In genomic region chr7:47204709-47205108, GRCh38 we compare ENCODE assay signal across 1 cellular context.
TF ChIP-seq lines count a peak whose summit lies in the region.

No MANE protein-coding gene starts in this region.

TF ChIP-seq in K562, 482 proteins besides CTCF, POLR2A, EP300 and RAD21 (continued from another document):
- TF ChIP-seq CREB3 (tag; conservative IDR thresholded peaks at IDR 0.05; ENCODE audit: low read depth) (peak; percentile 31; the same call in 1 of the 2 replicates), NFE2 (IDR thresholded peaks at IDR 0.05; ENCODE audit: low read depth) (peak; percentile 33; the same call in 1 of the 2 replicates), SRF (CRISPR knock-in tag; IDR thresholded peaks at IDR 0.05) (no peak), LCOR (CRISPR knock-in tag; IDR thresholded peaks at IDR 0.05) (no peak), XRCC4 (IDR thresholded peaks at IDR 0.05; ENCODE audit: extremely low read depth, insufficient read depth, insufficient read length) (no peak), SMARCA4 (IDR thresholded peaks at IDR 0.05) (no peak), TGIF2 (CRISPR knock-in tag; IDR thresholded peaks at IDR 0.05) (no peak)
